8 cellular contexts compared by ENCODE assay signal in the genomic region with DNA sequence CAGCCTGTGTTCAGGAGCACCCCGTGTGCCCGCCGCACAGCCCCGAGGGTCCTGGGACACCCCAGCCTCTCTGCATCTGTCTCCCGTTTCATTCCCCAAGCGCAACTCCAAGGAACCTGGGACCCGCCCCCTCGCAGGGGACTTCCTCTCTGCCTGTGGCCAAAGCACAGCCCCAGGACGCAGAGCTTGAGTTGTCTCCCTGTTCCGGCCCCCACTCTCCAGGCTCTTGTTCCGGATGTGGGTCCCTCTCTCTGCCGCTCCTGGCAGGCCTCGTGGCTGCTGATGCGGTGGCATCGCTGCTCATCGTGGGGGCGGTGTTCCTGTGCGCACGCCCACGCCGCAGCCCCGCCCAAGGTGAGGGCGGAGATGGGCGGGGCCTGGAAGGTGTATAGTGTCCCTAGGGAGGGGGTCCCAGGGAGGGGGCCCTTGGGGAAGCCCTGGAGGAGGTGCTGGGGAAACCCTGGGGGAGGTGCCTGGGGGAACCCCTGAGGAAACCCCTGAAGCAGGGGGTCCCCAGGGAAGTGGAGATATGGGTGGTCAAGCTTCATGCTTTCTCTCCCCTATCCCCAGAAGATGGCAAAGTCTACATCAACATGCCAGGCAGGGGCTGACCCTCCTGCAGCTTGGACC. TPM values are rescaled to one million over a fixed set of nuclear protein-coding genes. Genes with fewer than 3 reads are reported as not detected.
DNase-seq lines count a peak whose midpoint lies in the region; ATAC-seq, FAIRE-seq and TF ChIP-seq lines count a peak whose summit lies in the region.

No MANE protein-coding gene starts in this region.

- H3K4me3 ChIP-seq in HAP-1: peak overlapping the region; percentile 25
- peak overlapping the region; percentile 22 for H3K4me3 ChIP-seq in bronchial epithelial cell (ENCODE audit: low read depth, low read length)
- H3K4me3 ChIP-seq in kidney (ENCODE audit: low read length in 2 of 2): no peak overlapping the region

- in situ Hi-C loops in HAP-1 (cut with MboI; ENCODE audit: low sequenced_read_pairs): no loop called here

- H3K4me1 ChIP-seq in HAP-1 (peaks cover 7% of the 10 kb centered on the region; the same call in 1 of the 2 replicates), kidney (ENCODE audit: control insufficient read depth in 1 of 2, insufficient read depth in 1 of 2, low read depth in 1 of 2, low read length in 2 of 2) (peaks cover 0 to under 1% of the 10 kb centered on the region in 2 donors)

- H3K9ac ChIP-seq in kidney (ENCODE audit: low read length in 2 of 2): no peak overlapping the region

- intact Hi-C loops in kidney (cut with DNase I): no loop called here

- no peak for TF ChIP-seq CTCF in bronchial epithelial cell (IDR thresholded peaks at IDR 0.05; ENCODE audit: insufficient read depth, low read length, severe bottlenecking)
- no peak for TF ChIP-seq CTCF in kidney (IDR thresholded peaks at IDR 0.05; ENCODE audit: borderline replicate concordance, extremely low read depth, insufficient read depth)

- DNase-seq in ELF-1 (ENCODE audit: low read depth, low spot score): peak; percentile 66
- peak; percentile 41 to 79 for DNase-seq in HAP-1 (ENCODE audit: low spot score in 2 of 2)
- peak; percentile 70 for DNase-seq in NCI-H2029 (lab: John Stamatoyannopoulos, UW)
- peak; percentile 56 to 86 (median 74) for DNase-seq in activated CD4-positive, CD25-positive, alpha-beta regulatory T cell (lab: John Stamatoyannopoulos, UW)
- DNase-seq in bronchial epithelial cell (ENCODE audit: low read depth): peak; percentile 37
- peak; percentile 94 for DNase-seq in kidney
- peak; percentile 78 to 90 for DNase-seq in stimulated activated CD4-positive, alpha-beta T cell treated with anti-CD3 and anti-CD28 coated beads, Interleukin-1b, Interleukin-23, amount 100 ng/mL, for 4 hours (ENCODE audit: low read depth in 2 of 2)

- no peak for FAIRE-seq in bronchial epithelial cell (lab: Jason Lieb, UNC)
- FAIRE-seq in kidney (lab: Jason Lieb, UNC): no peak

- H3K27me3 ChIP-seq in HAP-1 (ENCODE audit: low read depth) (no peaks in the 10 kb centered on the region), bronchial epithelial cell (ENCODE audit: control insufficient read depth, insufficient read depth, low read length) (no peaks in the 10 kb centered on the region)

- ATAC-seq in GM19328 (IDR thresholded peaks at IDR 0.05; ENCODE audit: unreplicated experiment): no peak

- H3K9me3 ChIP-seq in HAP-1 (no peaks in the 10 kb centered on the region), kidney (ENCODE audit: control insufficient read depth in 1 of 2, low read length in 2 of 2) (no peaks in the 10 kb centered on the region)

- H3K36me3 ChIP-seq in HAP-1 (replicated peaks): no peaks in the 10 kb centered on the region
- no peaks in the 10 kb centered on the region for H3K36me3 ChIP-seq in bronchial epithelial cell (ENCODE audit: control insufficient read depth, insufficient read depth, low read length)
- H3K36me3 ChIP-seq in kidney (ENCODE audit: control insufficient read depth in 1 of 2, insufficient read depth in 2 of 2, low read length in 2 of 2): no peaks in the 10 kb centered on the region

- H3K27ac ChIP-seq in kidney (ENCODE audit: low read depth in 2 of 2, low read length in 2 of 2): peak overlapping the region in 1 of 2 donors; percentile 60

RNA-seq across cellular contexts. Expression of a gene that starts 1.3 kb away (rescaled TPM):
- total RNA-seq in bronchial epithelial cell (1.3 TPM in 1 of 2 replicates, not detected in the other), kidney (16.7 TPM)
- 10.6 TPM for polyA plus RNA-seq in kidney (ENCODE audit: insufficient read depth, low read depth, low replicate concordance)

RNA-seq across cellular contexts. Expression of a gene that starts 3.3 kb away (rescaled TPM):
- total RNA-seq in bronchial epithelial cell (1.6 and 1.7 TPM in 2 replicates), kidney (23.9 TPM)
- 1.9 TPM for polyA plus RNA-seq in kidney (ENCODE audit: insufficient read depth, low read depth, low replicate concordance)

RNA-seq across cellular contexts. Expression of a gene that starts 4.4 kb away (rescaled TPM):
- not detected in 2 replicates for total RNA-seq in bronchial epithelial cell
- 77.6 TPM for total RNA-seq in kidney
- 64.2 TPM for polyA plus RNA-seq in kidney (ENCODE audit: insufficient read depth, low read depth, low replicate concordance)

RNA-seq across cellular contexts. Expression of a gene that starts 32.5 kb away (rescaled TPM):
- total RNA-seq in bronchial epithelial cell: 0.79 and 1.3 TPM in 2 replicates
- 9.4 TPM for total RNA-seq in kidney
- polyA plus RNA-seq in kidney (ENCODE audit: insufficient read depth, low read depth, low replicate concordance): 8.2 TPM

RNA-seq across cellular contexts. Expression of a gene that starts 35.3 kb away (rescaled TPM):
- total RNA-seq in bronchial epithelial cell (0.26 and 0.51 TPM in 2 replicates), kidney (3.8 TPM)
- polyA plus RNA-seq in kidney (ENCODE audit: insufficient read depth, low read depth, low replicate concordance): 13.6 TPM

Comparison
In these comparisons a context has a peak if more than half of its experiments do, and no peak if none do; other contexts are left out.
1. DNase-seq: peak in every context shown above with its lines; median percentile 94 in kidney; 84 in stimulated activated CD4-positive, alpha-beta T cell treated with anti-CD3 and anti-CD28 coated beads, Interleukin-1b, Interleukin-23, amount 100 ng/mL, for 4 hours; 74 in activated CD4-positive, CD25-positive, alpha-beta regulatory T cell; 70 in NCI-H2029; 66 in ELF-1; 60 in HAP-1; 37 in bronchial epithelial cell.
2. H3K4me3 ChIP-seq: peak in HAP-1 (single experiment) and bronchial epithelial cell (single experiment); none in kidney (0 of 2).
3. RNA of a gene that starts 4.4 kb away (total RNA-seq): 77.6 TPM in kidney (single experiment); not detected in bronchial epithelial cell; every median in the first group is over 10 times any median in the second.